Comparison of ENCODE assay signal across 25 cellular contexts in genomic region chr6:79158856-79159516, GRCh38.
DNase-seq lines count a peak whose midpoint lies in the region; ATAC-seq, FAIRE-seq and TF ChIP-seq lines count a peak whose summit lies in the region.
"Had no signal": no experiment of that assay in that cellular context is flagged by ENCODE, and none has a peak within 500 bp of the region (broad histone marks: within the 10 kb centered on the region; RNA-seq: fewer than 3 reads in every experiment).

No MANE protein-coding gene starts in this region.

- H3K36me3 ChIP-seq in H1 (ENCODE audit: control insufficient read depth in 2 of 4, insufficient read depth in 4 of 4, low read length in 3 of 4) (no peaks in the 10 kb centered on the region), liver (ENCODE audit: control insufficient read depth in 4 of 4, insufficient read depth in 3 of 4, low read depth in 1 of 4, low read length in 3 of 4) (no peaks in the 10 kb centered on the region), kidney (ENCODE audit: control insufficient read depth in 1 of 2, insufficient read depth in 2 of 2, low read length in 2 of 2) (no peaks in the 10 kb centered on the region)
- H3K36me3 ChIP-seq: ascending aorta, heart left ventricle, pancreas, tibial nerve had no signal

- no peak overlapping the region for H3K4me3 ChIP-seq in A549
- H3K4me3 ChIP-seq in H1 (ENCODE audit: extremely low read depth in 1 of 4, insufficient read depth in 2 of 4, low read depth in 3 of 4, low read length in 4 of 4): no peak overlapping the region
- H3K4me3 ChIP-seq in liver (ENCODE audit: low read depth in 1 of 3, low read length in 3 of 3): peak overlapping the region in 1 of 3 donors; percentile 27
- no peak overlapping the region for H3K4me3 ChIP-seq in kidney (ENCODE audit: low read length in 2 of 2)
- H3K4me3 ChIP-seq: ascending aorta, heart left ventricle, pancreas, tibial nerve had no signal

- peak overlapping the region; percentile 63; the same call in 1 of the 2 replicates for H2AFZ ChIP-seq in H1 (ENCODE audit: low read length)

- TF ChIP-seq CTCF in A549 (IDR thresholded peaks at IDR 0.05) (no peak), H1 (IDR thresholded peaks at IDR 0.05; ENCODE audit: control extremely low read depth in 1 of 3, insufficient read depth in 1 of 3, low read depth in 1 of 3, low read length in 3 of 3) (no peak), liver (IDR thresholded peaks at IDR 0.05; ENCODE audit: low read depth, low read length, missing input control) (no peak), kidney (IDR thresholded peaks at IDR 0.05; ENCODE audit: borderline replicate concordance, extremely low read depth, insufficient read depth) (no peak)
- no peak for TF ChIP-seq CTCF in activated CD8-positive, alpha-beta T cell treated with anti-CD3 and anti-CD28 coated beads for 36 hours (IDR thresholded peaks at IDR 0.05)

- no peaks in the 10 kb centered on the region for H3K23me2 ChIP-seq in H1 (ENCODE audit: low read depth, low read length)

- ATAC-seq in A549: peak; percentile 59 to 85
- ATAC-seq in Right ventricle myocardium superior (ENCODE audit: poor library complexity): no peak
- no peak for ATAC-seq in activated CD8-positive, alpha-beta T cell treated with anti-CD3 and anti-CD28 coated beads for 36 hours
- ATAC-seq: effector memory CD8-positive, alpha-beta T cell; heart left ventricle; stimulated activated naive CD8-positive, alpha-beta T cell treated with anti-CD3 and anti-CD28 coated beads, Interleukin-15, Interleukin-2, amounts not matched to agents 100 U/mL and 50 U/mL, for 24 hours had no signal

- H3K4me2 ChIP-seq in A549: peak overlapping the region; percentile 60
- H3K4me2 ChIP-seq in H1 (ENCODE audit: insufficient read depth in 1 of 2, low read depth in 2 of 2, low read length in 2 of 2): no peak overlapping the region

- no peaks in the 10 kb centered on the region for H3K79me2 ChIP-seq in H1 (ENCODE audit: control insufficient read depth in 1 of 2, insufficient read depth in 2 of 2, low read length in 2 of 2)

- H3K27ac Mint-ChIP-seq in activated CD8-positive, alpha-beta T cell treated with anti-CD3 and anti-CD28 coated beads for 36 hours: no peak overlapping the region
- H3K27ac Mint-ChIP-seq: activated CD4-positive, alpha-beta memory T cell treated with anti-CD3 and anti-CD28 coated beads for 36 hours; CD14-positive monocyte; effector memory CD8-positive, alpha-beta T cell had no signal

- H3K9me3 Mint-ChIP-seq in activated CD8-positive, alpha-beta T cell treated with anti-CD3 and anti-CD28 coated beads for 36 hours: no peaks in the 10 kb centered on the region
- H3K9me3 Mint-ChIP-seq: activated CD4-positive, alpha-beta memory T cell treated with anti-CD3 and anti-CD28 coated beads for 36 hours; effector memory CD8-positive, alpha-beta T cell had no signal

- no peaks in the 10 kb centered on the region for H4K20me1 ChIP-seq in H1 (replicated peaks in 1 of 2; ENCODE audit: control insufficient read depth in 1 of 2, insufficient read depth in 2 of 2, low read length in 2 of 2)

- no peak overlapping the region for H4K91ac ChIP-seq in H1 (replicated peaks; ENCODE audit: insufficient read length, low read length)

- H3K27me3 ChIP-seq in H1 (replicated peaks in 1 of 4; ENCODE audit: control insufficient read depth in 3 of 4, extremely low read depth in 1 of 4, insufficient read depth in 3 of 4, low read length in 3 of 4): no peaks in the 10 kb centered on the region
- no peaks in the 10 kb centered on the region for H3K27me3 ChIP-seq in liver (ENCODE audit: control insufficient read depth in 4 of 4, insufficient read depth in 4 of 4, low read length in 3 of 4)
- H3K27me3 ChIP-seq: ascending aorta, heart left ventricle, pancreas, tibial nerve had no signal

- no peak overlapping the region for H2BK120ac ChIP-seq in H1 (replicated peaks; ENCODE audit: low read depth, low read length)

- no peak overlapping the region for H3K9ac ChIP-seq in H1 (replicated peaks in 1 of 4; ENCODE audit: extremely low read depth in 1 of 4, low read depth in 3 of 4, low read length in 3 of 4)
- H3K9ac ChIP-seq in liver (ENCODE audit: low read depth in 1 of 2, low read length in 2 of 2): no peak overlapping the region
- H3K9ac ChIP-seq in kidney (ENCODE audit: low read length in 2 of 2): no peak overlapping the region

- TF ChIP-seq RAD21 in A549 (conservative IDR thresholded peaks at IDR 0.05 in 1 of 2, IDR thresholded peaks at IDR 0.05 in 1 of 2) (no peak), H1 (IDR thresholded peaks at IDR 0.05 in 1 of 2, conservative IDR thresholded peaks at IDR 0.05 in 1 of 2; ENCODE audit: low read depth in 2 of 2, low read length in 2 of 2) (no peak), liver (IDR thresholded peaks at IDR 0.05) (no peak)

- no peak for TF ChIP-seq POLR2A in A549 (IDR thresholded peaks at IDR 0.05; ENCODE audit: low read length)
- TF ChIP-seq POLR2A in H1 (IDR thresholded peaks at IDR 0.05; ENCODE audit: control extremely low read depth in 1 of 2, low read depth in 2 of 2, low read length in 2 of 2): no peak

- H4K5ac ChIP-seq in H1 (ENCODE audit: insufficient read length, low read depth, low read length): no peak overlapping the region

- H3K9me3 ChIP-seq in A549: no peaks in the 10 kb centered on the region
- H3K9me3 ChIP-seq in H1 (ENCODE audit: insufficient read depth in 2 of 2, low read depth in 1 of 2, low read length in 1 of 2): no peaks in the 10 kb centered on the region
- H3K9me3 ChIP-seq in liver (ENCODE audit: control insufficient read depth in 4 of 4, low read length in 3 of 4): no peaks in the 10 kb centered on the region
- no peaks in the 10 kb centered on the region for H3K9me3 ChIP-seq in kidney (ENCODE audit: control insufficient read depth in 1 of 2, low read length in 2 of 2)
- H3K9me3 ChIP-seq: ascending aorta, heart left ventricle, pancreas, tibial nerve had no signal

- H3K4ac ChIP-seq in H1 (replicated peaks; ENCODE audit: insufficient read length, low read depth, low read length): no peak overlapping the region

- WGBS in A549 (ENCODE audit: missing lambda C conversion rate): 16% methylated on average over 5 of the region's 5 CpGs
- 91% methylated on average over 5 of the region's 5 CpGs; no CpG with 5 or more reads in 1 of the 2 experiments for WGBS in H1 (ENCODE audit: extremely low coverage in 1 of 2, insufficient coverage in 1 of 2, insufficient read length in 1 of 2, insufficient replicate concordance in 2 of 2, low coverage in 1 of 2, low lambda C conversion rate in 2 of 2, missing lambda C conversion rate in 1 of 2), 2 experiments
- WGBS in liver: 41% methylated on average over 5 of the region's 5 CpGs

- no peak overlapping the region for H2BK15ac ChIP-seq in H1 (ENCODE audit: low read length)

- intact Hi-C loops in Right ventricle myocardium superior (cut with DNase I) (no loop called here), kidney (cut with DNase I) (no loop called here)
- intact Hi-C loops in activated CD8-positive, alpha-beta T cell treated with anti-CD3 and anti-CD28 coated beads for 36 hours (cut with micrococcal nuclease): no loop called here

- TF ChIP-seq EP300 in A549 (IDR thresholded peaks at IDR 0.05) (no peak), H1 (IDR thresholded peaks at IDR 0.05; ENCODE audit: borderline replicate concordance in 1 of 2, low read depth in 2 of 2, low read length in 2 of 2) (no peak)

- DNase-seq in A549 (ENCODE audit: low read depth in 1 of 2, low spot score in 1 of 2): peak in 1 of 2 experiments; percentile 55
- peak; percentile 8 for DNase-seq in HuH-7 (ENCODE audit: low spot score)
- DNase-seq in H1 (ENCODE audit: low read depth in 1 of 2, low spot score in 2 of 2): no peak
- no peak for DNase-seq in Right ventricle myocardium superior
- no peak for DNase-seq in germinal center (ENCODE audit: low spot score)
- no peak for DNase-seq in kidney
- no peak for DNase-seq in activated CD8-positive, alpha-beta T cell treated with anti-CD3 and anti-CD28 coated beads for 36 hours
- DNase-seq: activated CD4-positive, alpha-beta memory T cell treated with anti-CD3 and anti-CD28 coated beads for 36 hours; activated naive CD4-positive, alpha-beta T cell treated with Interleukin-2 at 50 U/mL for 16 hours; activated T-cell treated with anti-CD3 and anti-CD28 coated beads, Interleukin-2, amount 50 U/mL, for 1 hour; DMS153; effector memory CD8-positive, alpha-beta T cell; heart left ventricle; KG1; naive B cell; NCI-H1048; NCI-H2081; NCI-H510A treated with DMSO at 0.1 percent for 48 hours; pancreas; stimulated activated naive CD8-positive, alpha-beta T cell treated with anti-CD3 and anti-CD28 coated beads, Interleukin-15, Interleukin-2, amounts not matched to agents 100 U/mL and 50 U/mL, for 24 hours had no signal

- no peak for FAIRE-seq in A549 (lab: Jason Lieb, UNC)
- no peak for FAIRE-seq in H1 (lab: Jason Lieb, UNC)
- FAIRE-seq in kidney (lab: Jason Lieb, UNC): no peak
- FAIRE-seq: A204.1, pancreas had no signal

- H3K27ac ChIP-seq in A549 (peak overlapping the region in 1 of 2 experiments; percentile 55; a peak in 2 of 6 replicates), H1 (ENCODE audit: low read depth, low read length) (no peak overlapping the region), liver (ENCODE audit: low read depth in 1 of 2, low read length in 2 of 2) (peak overlapping the region in 1 of 2 donors; percentile 10), kidney (ENCODE audit: low read depth in 2 of 2, low read length in 2 of 2) (no peak overlapping the region)
- H3K27ac ChIP-seq: ascending aorta, heart left ventricle, pancreas, tibial nerve had no signal

- POLR2A ChIA-PET in A549 (lab: Yijun Ruan, JAX): no interaction called here
- POLR2A ChIA-PET in H1 (lab: Charles Lee; ENCODE audit: partially characterized antibody): interaction anchor here (1.3 kb wide), 1 partner anchor 80 kb away, joined by 3 read pairs; no protein-coding TSS in a partner anchor
- POLR2A ChIA-PET in activated CD8-positive, alpha-beta T cell treated with anti-CD3 and anti-CD28 coated beads for 36 hours (lab: Charles Lee): no interaction called here

- H3K27me3 Mint-ChIP-seq in activated CD8-positive, alpha-beta T cell treated with anti-CD3 and anti-CD28 coated beads for 36 hours: peaks cover 3% of the 10 kb centered on the region

- H2AK5ac ChIP-seq in H1 (ENCODE audit: low read depth, low read length): no peak overlapping the region

- H2BK20ac ChIP-seq in H1 (ENCODE audit: low read length): no peak overlapping the region; the same call in 1 of the 2 replicates

- no peak overlapping the region for H3K4me3 Mint-ChIP-seq in activated CD8-positive, alpha-beta T cell treated with anti-CD3 and anti-CD28 coated beads for 36 hours
- H3K4me3 Mint-ChIP-seq: activated CD4-positive, alpha-beta memory T cell treated with anti-CD3 and anti-CD28 coated beads for 36 hours; CD14-positive monocyte; effector memory CD8-positive, alpha-beta T cell; naive B cell had no signal

- H3K18ac ChIP-seq in H1 (ENCODE audit: extremely low read depth, low read length): no peak overlapping the region

- H2BK5ac ChIP-seq in H1 (ENCODE audit: low read depth, low read length): no peak overlapping the region

- H2BK12ac ChIP-seq in H1 (ENCODE audit: low read depth, low read length): no peak overlapping the region

- CTCF ChIA-PET in A549 (lab: Yijun Ruan, JAX): no interaction called here
- CTCF ChIA-PET in H1 (lab: Charles Lee; ENCODE audit: partially characterized antibody): interaction anchor here (0.9 kb wide), 1 partner anchor 35 kb away, joined by 3 read pairs; no protein-coding TSS in a partner anchor
- CTCF ChIA-PET in activated CD8-positive, alpha-beta T cell treated with anti-CD3 and anti-CD28 coated beads for 36 hours (lab: Charles Lee): no interaction called here

- no peaks in the 10 kb centered on the region for H3K36me3 Mint-ChIP-seq in activated CD8-positive, alpha-beta T cell treated with anti-CD3 and anti-CD28 coated beads for 36 hours (ENCODE audit: low read depth)
- H3K36me3 Mint-ChIP-seq: activated CD4-positive, alpha-beta memory T cell treated with anti-CD3 and anti-CD28 coated beads for 36 hours; CD14-positive monocyte; naive B cell had no signal

- no peaks in the 10 kb centered on the region for H3K79me1 ChIP-seq in H1 (ENCODE audit: low read depth, low read length)

- H3K4me1 ChIP-seq in A549 (peaks cover 18% of the 10 kb centered on the region), H1 (replicated peaks in 1 of 4; ENCODE audit: control insufficient read depth in 3 of 4, insufficient read depth in 4 of 4, low read length in 3 of 4) (peaks cover 0 to 5% (median 2%) of the 10 kb centered on the region in 4 experiments; a peak in 2 of 7 replicates), liver (ENCODE audit: control insufficient read depth in 4 of 4, insufficient read depth in 4 of 4, low read length in 3 of 4) (peaks cover 1 to 19% (median 16%) of the 10 kb centered on the region in 4 donors), kidney (ENCODE audit: control insufficient read depth in 1 of 2, insufficient read depth in 1 of 2, low read depth in 1 of 2, low read length in 2 of 2) (peaks cover 0 to 3% of the 10 kb centered on the region in 2 donors)
- H3K4me1 ChIP-seq: ascending aorta, heart left ventricle, tibial nerve had no signal

- no peak overlapping the region for H4K8ac ChIP-seq in H1 (ENCODE audit: extremely low read depth, insufficient read depth, low read length)

- no peak overlapping the region for H3K23ac ChIP-seq in H1 (ENCODE audit: insufficient read length)

- no peak overlapping the region for H3K56ac ChIP-seq in H1 (replicated peaks; ENCODE audit: insufficient read length, low read depth, low read length)

- no peaks in the 10 kb centered on the region for H3K4me1 Mint-ChIP-seq in activated CD8-positive, alpha-beta T cell treated with anti-CD3 and anti-CD28 coated beads for 36 hours (ENCODE audit: low read depth)
- H3K4me1 Mint-ChIP-seq: CD14-positive monocyte, naive B cell had no signal

- no peak overlapping the region for H3K14ac ChIP-seq in H1 (ENCODE audit: insufficient read length)

Comparison
In these comparisons a context has a peak if more than half of its experiments do, and no peak if none do; other contexts are left out.
1. ATAC-seq: peak in A549 (2 of 2); none in Right ventricle myocardium superior (single experiment) and activated CD8-positive, alpha-beta T cell treated with anti-CD3 and anti-CD28 coated beads for 36 hours (single experiment).